ENCODE assay signal across 11 cellular contexts in the genomic region with DNA sequence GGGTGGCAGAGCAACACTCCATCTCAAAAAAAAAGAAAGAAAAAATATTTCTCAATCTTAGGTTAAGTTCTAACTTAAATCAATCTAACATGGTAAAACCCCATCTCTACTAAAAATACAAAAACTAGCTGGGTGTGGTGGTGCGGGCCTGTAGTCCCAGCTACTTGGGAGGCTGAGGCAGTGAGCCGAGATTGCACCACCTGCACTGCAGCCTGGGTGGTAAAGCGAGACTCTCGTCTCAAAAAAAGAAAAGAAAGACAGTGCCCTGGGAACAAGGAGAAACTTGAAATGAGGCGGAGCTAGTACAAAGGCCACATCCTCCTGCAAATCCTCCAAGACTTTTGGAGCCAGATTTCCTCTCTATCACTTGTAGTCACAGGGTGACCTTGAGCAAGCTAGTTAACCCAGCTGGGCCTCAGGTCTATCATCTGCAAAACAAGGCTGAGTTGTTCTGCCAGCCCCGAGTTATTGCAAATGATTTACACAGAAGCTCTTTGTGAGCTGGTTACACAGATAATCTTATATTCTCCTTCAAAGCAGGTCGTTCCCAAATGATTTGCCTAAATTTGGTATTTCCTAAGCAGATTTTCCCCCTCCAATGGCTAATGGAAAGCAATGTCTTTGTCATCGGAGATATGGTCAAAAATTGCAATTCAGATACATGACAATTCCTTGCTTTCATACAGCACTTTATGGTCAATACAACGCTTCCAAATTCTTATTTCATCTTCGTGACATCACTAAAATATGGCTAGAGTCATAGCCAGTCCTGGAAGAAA. TPM values are rescaled to one million over a fixed set of nuclear protein-coding genes. Genes with fewer than 3 reads are reported as not detected.
DNase-seq lines count a peak whose midpoint lies in the region; TF ChIP-seq lines count a peak whose summit lies in the region.
"Had no signal": no experiment of that assay in that cellular context is flagged by ENCODE, and none has a peak within 500 bp of the region (broad histone marks: within the 10 kb centered on the region; RNA-seq: fewer than 3 reads in every experiment).

No MANE protein-coding gene starts in this region.

- H4K20me1 ChIP-seq in hepatocyte (ENCODE audit: insufficient read depth, poor library complexity, severe bottlenecking) = no peaks in the 10 kb centered on the region

- peaks cover 7% of the 10 kb centered on the region for H3K79me1 ChIP-seq in mesendoderm (ENCODE audit: low read length)

- H3K4me1 ChIP-seq in left ventricle myocardium inferior = peaks cover 30% of the 10 kb centered on the region
- H3K4me1 ChIP-seq in hepatocyte (ENCODE audit: insufficient read depth) = peaks cover 9% of the 10 kb centered on the region
- peaks cover 9 to 22% (median 17%) of the 10 kb centered on the region in 4 donors for H3K4me1 ChIP-seq in transverse colon
- H3K4me1 ChIP-seq in mesendoderm (ENCODE audit: control insufficient read depth, low read depth, low read length) = no peaks in the 10 kb centered on the region

- H3K56ac ChIP-seq in mesendoderm (ENCODE audit: low read length) = no peak overlapping the region

- no peak overlapping the region for H4K8ac ChIP-seq in mesendoderm (ENCODE audit: low read depth, low read length)

- H3K4me3 ChIP-seq in left ventricle myocardium inferior (peak overlapping the region; percentile 97), hepatocyte (no peak overlapping the region), transverse colon (no peak overlapping the region), mesendoderm (ENCODE audit: low read length) (no peak overlapping the region)

- DNase-seq in left ventricle myocardium inferior (no peak), cardiac septum (ENCODE audit: low spot score) (no peak), hepatocyte (ENCODE audit: low spot score) (peak; percentile 67), transverse colon (no peak), EL (no peak), mesendoderm (no peak), cerebellum (ENCODE audit: low spot score) (no peak)
- DNase-seq in activated CD4-positive, alpha-beta memory T cell treated with anti-CD3 and anti-CD28 coated beads for 36 hours = no peak
- DNase-seq: islet precursor cell, retina had no signal

- H4K5ac ChIP-seq in mesendoderm (ENCODE audit: low read length) = no peak overlapping the region

- H3K4me2 ChIP-seq in hepatocyte = peak overlapping the region; percentile 89
- no peak overlapping the region for H3K4me2 ChIP-seq in mesendoderm (ENCODE audit: low read length)

- TF ChIP-seq CTCF in left ventricle myocardium inferior (IDR thresholded peaks at IDR 0.05; ENCODE audit: borderline replicate concordance) (no peak), hepatocyte (IDR thresholded peaks at IDR 0.05; ENCODE audit: poor library complexity) (no peak), transverse colon (IDR thresholded peaks at IDR 0.05) (no peak)

- H3K4ac ChIP-seq in mesendoderm (ENCODE audit: low read depth, low read length) = no peak overlapping the region

- H3K9me3 ChIP-seq in left ventricle myocardium inferior (replicated peaks) (no peaks in the 10 kb centered on the region), hepatocyte (ENCODE audit: low read depth) (no peaks in the 10 kb centered on the region), transverse colon (no peaks in the 10 kb centered on the region)
- H3K9me3 ChIP-seq: esophagus muscularis mucosa had no signal

- H3K27ac Mint-ChIP-seq in activated CD4-positive, alpha-beta memory T cell treated with anti-CD3 and anti-CD28 coated beads for 36 hours = no peak overlapping the region

- no peak overlapping the region for H3K27ac ChIP-seq in left ventricle myocardium inferior (replicated peaks)
- peak overlapping the region; percentile 78 for H3K27ac ChIP-seq in hepatocyte
- peak overlapping the region in 3 of 4 donors; percentile 4 to 99 (median 90) for H3K27ac ChIP-seq in transverse colon
- H3K27ac ChIP-seq in mesendoderm (ENCODE audit: low read depth, low read length) = no peak overlapping the region

- H3K4me1 Mint-ChIP-seq in activated CD4-positive, alpha-beta memory T cell treated with anti-CD3 and anti-CD28 coated beads for 36 hours (ENCODE audit: low read depth) = peaks cover 19% of the 10 kb centered on the region

- POLR2A ChIA-PET in activated CD4-positive, alpha-beta memory T cell treated with anti-CD3 and anti-CD28 coated beads for 36 hours (lab: Charles Lee) = interaction anchor here (0.8 kb wide), 1 partner anchor 37 kb away, joined by 3 read pairs; no protein-coding TSS in a partner anchor

- no peak for TF ChIP-seq POLR2A in transverse colon (IDR thresholded peaks at IDR 0.05)

- no peak overlapping the region for H3K18ac ChIP-seq in mesendoderm (ENCODE audit: low read length)

- H3K27me3 ChIP-seq in left ventricle myocardium inferior (ENCODE audit: low read depth) (no peaks in the 10 kb centered on the region), hepatocyte (no peaks in the 10 kb centered on the region), transverse colon (no peaks in the 10 kb centered on the region), mesendoderm (ENCODE audit: insufficient read depth, low read length, poor library complexity) (no peaks in the 10 kb centered on the region)
- H3K27me3 ChIP-seq: esophagus muscularis mucosa had no signal

- intact Hi-C loops in left ventricle myocardium inferior (cut with micrococcal nuclease) = no loop called here
- intact Hi-C loops in cardiac septum (cut with DNase I) = no loop called here
- intact Hi-C loops in activated CD4-positive, alpha-beta memory T cell treated with anti-CD3 and anti-CD28 coated beads for 36 hours (cut with micrococcal nuclease) = loop anchor here (5.0 to 10.0 kb wide), 3 partner anchors 167 to 663 kb away; partner anchors contain the start of genes DDX17, GGA1 and LGALS1
- intact Hi-C loops in transverse colon (cut with DNase I; ENCODE audit: low total_unique reads) = no loop called here

- H3K27me3 Mint-ChIP-seq in activated CD4-positive, alpha-beta memory T cell treated with anti-CD3 and anti-CD28 coated beads for 36 hours = no peaks in the 10 kb centered on the region

- no peak overlapping the region for H2BK120ac ChIP-seq in mesendoderm (ENCODE audit: low read depth, low read length)

- no peaks in the 10 kb centered on the region for H3K9me3 Mint-ChIP-seq in activated CD4-positive, alpha-beta memory T cell treated with anti-CD3 and anti-CD28 coated beads for 36 hours

- no peak overlapping the region for H2AK5ac ChIP-seq in mesendoderm (ENCODE audit: low read length)

- H3K23ac ChIP-seq in mesendoderm (ENCODE audit: low read length) = no peak overlapping the region

- H3K36me3 ChIP-seq in left ventricle myocardium inferior (peaks cover 29% of the 10 kb centered on the region), hepatocyte (replicated peaks; ENCODE audit: insufficient read depth, low read depth) (no peaks in the 10 kb centered on the region), transverse colon (peaks cover 0 to 10% (median 5%) of the 10 kb centered on the region in 4 donors), mesendoderm (ENCODE audit: control insufficient read depth, insufficient read depth, low read length) (no peaks in the 10 kb centered on the region)

- peaks cover 38% of the 10 kb centered on the region for H3K79me2 ChIP-seq in hepatocyte
- peaks cover 2% of the 10 kb centered on the region for H3K79me2 ChIP-seq in mesendoderm (ENCODE audit: control insufficient read depth, insufficient read depth, low read length)

- no peaks in the 10 kb centered on the region for H3K9me2 ChIP-seq in hepatocyte (replicated peaks; ENCODE audit: insufficient read depth)

- peak overlapping the region; percentile 64 for H3K4me3 Mint-ChIP-seq in activated CD4-positive, alpha-beta memory T cell treated with anti-CD3 and anti-CD28 coated beads for 36 hours

- in situ Hi-C loops in transverse colon (cut with MboI; ENCODE audit: low pct_ligation_motif_present in 1 of 4, low pct_unique_long_range_greater_than_20kb in 1 of 4, low sequenced_read_pairs in 3 of 4) = no loop called here

- H3K36me3 Mint-ChIP-seq in activated CD4-positive, alpha-beta memory T cell treated with anti-CD3 and anti-CD28 coated beads for 36 hours = peaks cover 9% of the 10 kb centered on the region

- no peak overlapping the region for H2BK5ac ChIP-seq in mesendoderm (ENCODE audit: low read length)

- H2BK15ac ChIP-seq in mesendoderm (replicated peaks; ENCODE audit: low read depth) = no peak overlapping the region

- no peak for TF ChIP-seq EP300 in transverse colon (IDR thresholded peaks at IDR 0.05; ENCODE audit: low read depth)

- 82% methylated on average over 10 of the region's 10 CpGs for WGBS in hepatocyte (ENCODE audit: low lambda C conversion rate, missing lambda C conversion rate)
- 76 to 80% methylated on average over 5 to 10 of the region's 10 CpGs for WGBS in transverse colon (ENCODE audit: low coverage in 1 of 2), 2 donors
- WGBS in mesendoderm (ENCODE audit: extremely low coverage, insufficient coverage, low lambda C conversion rate) = no CpG with 5 or more reads among the region's 10 CpGs

- no peak overlapping the region for H3K9ac ChIP-seq in mesendoderm (ENCODE audit: low read length)

- H2AFZ ChIP-seq in hepatocyte = no peak overlapping the region

- CTCF ChIA-PET in activated CD4-positive, alpha-beta memory T cell treated with anti-CD3 and anti-CD28 coated beads for 36 hours (lab: Charles Lee) = interaction anchor here (0.8 to 3.2 kb wide), 3 partner anchors 20 to 25 kb away, joined by 3 to 25 read pairs (median 7); no protein-coding TSS in a partner anchor

RNA-seq across cellular contexts. Expression of gene ANKRD54, which starts 1.9 kb away (rescaled TPM):
- total RNA-seq in left ventricle myocardium inferior = 19.4 TPM
- total RNA-seq in cardiac septum = 15.7 TPM
- 10 to 100 TPM; 16.9 to 17.5 TPM for total RNA-seq in activated CD4-positive, alpha-beta memory T cell treated with anti-CD3 and anti-CD28 coated beads for 36 hours
- 28.5 and 30.4 TPM in 2 replicates for total RNA-seq in hepatocyte
- polyA plus RNA-seq in hepatocyte = 29.9 and 33.2 TPM in 2 replicates
- 10 to 100 TPM; 12.7 to 86.8 (median 40.6) TPM for total RNA-seq in transverse colon
- polyA plus RNA-seq in mesendoderm (2013, experiment 1 of 2) = 8.0 TPM
- polyA plus RNA-seq in mesendoderm (2013, experiment 2 of 2) = 9.1 TPM
- 17.9 TPM for total RNA-seq in cerebellum

RNA-seq across cellular contexts. Expression of gene EIF3L, which starts 7.0 kb away (rescaled TPM):
- total RNA-seq in left ventricle myocardium inferior = 379 TPM
- total RNA-seq in cardiac septum = 255 TPM
- total RNA-seq in activated CD4-positive, alpha-beta memory T cell treated with anti-CD3 and anti-CD28 coated beads for 36 hours = 100 to 1,000 TPM; 656 to 664 TPM
- total RNA-seq in hepatocyte = 365 and 421 TPM in 2 replicates
- polyA plus RNA-seq in hepatocyte = 172 and 199 TPM in 2 replicates
- total RNA-seq in transverse colon = 100 to 1,000 TPM in 3 of 4 donors, 10 to 100 TPM in 1; 89.4 to 292 (median 217) TPM
- 600 TPM for polyA plus RNA-seq in mesendoderm (2013, experiment 1 of 2)
- 594 TPM for polyA plus RNA-seq in mesendoderm (2013, experiment 2 of 2)
- total RNA-seq in cerebellum = 387 TPM

RNA-seq across cellular contexts. Expression of gene GALR3, which starts 19.0 kb away (rescaled TPM):
- total RNA-seq in left ventricle myocardium inferior = not detected
- total RNA-seq in cardiac septum = not detected
- total RNA-seq in activated CD4-positive, alpha-beta memory T cell treated with anti-CD3 and anti-CD28 coated beads for 36 hours = under 1 TPM in 1 of 2 experiments, not detected in 1; 0.19 TPM
- total RNA-seq in hepatocyte = not detected in 2 replicates
- 0.29 TPM in 1 of 2 replicates, not detected in the other for polyA plus RNA-seq in hepatocyte
- not detected for total RNA-seq in transverse colon
- polyA plus RNA-seq in mesendoderm (2013, experiment 1 of 2) = not detected
- polyA plus RNA-seq in mesendoderm (2013, experiment 2 of 2) = 0.03 TPM
- not detected for total RNA-seq in cerebellum
- total RNA-seq: esophagus muscularis mucosa had no signal

RNA-seq across cellular contexts. Expression of gene GCAT, which starts 34.5 kb away (rescaled TPM):
- 42.7 TPM for total RNA-seq in left ventricle myocardium inferior
- 24.0 TPM for total RNA-seq in cardiac septum
- 10 to 100 TPM; 21.8 TPM for total RNA-seq in activated CD4-positive, alpha-beta memory T cell treated with anti-CD3 and anti-CD28 coated beads for 36 hours
- total RNA-seq in hepatocyte = 20.2 and 20.4 TPM in 2 replicates
- 31.5 and 40.0 TPM in 2 replicates for polyA plus RNA-seq in hepatocyte
- total RNA-seq in transverse colon = 10 to 100 TPM in 1 of 4 donors, 1 to 10 TPM in 3; 6.4 to 10.1 (median 7.7) TPM
- 6.8 TPM for polyA plus RNA-seq in mesendoderm (2013, experiment 1 of 2)
- 6.9 TPM for polyA plus RNA-seq in mesendoderm (2013, experiment 2 of 2)
- total RNA-seq in cerebellum = 5.7 TPM

Comparison
In these comparisons a context has a peak if more than half of its experiments do, and no peak if none do; other contexts are left out.
1. H3K27ac ChIP-seq: peak in hepatocyte (single experiment) and transverse colon (3 of 4); none in left ventricle myocardium inferior (single experiment) and mesendoderm (single experiment).